ENCODE assay signal across 10 cellular contexts in the genomic region with DNA sequence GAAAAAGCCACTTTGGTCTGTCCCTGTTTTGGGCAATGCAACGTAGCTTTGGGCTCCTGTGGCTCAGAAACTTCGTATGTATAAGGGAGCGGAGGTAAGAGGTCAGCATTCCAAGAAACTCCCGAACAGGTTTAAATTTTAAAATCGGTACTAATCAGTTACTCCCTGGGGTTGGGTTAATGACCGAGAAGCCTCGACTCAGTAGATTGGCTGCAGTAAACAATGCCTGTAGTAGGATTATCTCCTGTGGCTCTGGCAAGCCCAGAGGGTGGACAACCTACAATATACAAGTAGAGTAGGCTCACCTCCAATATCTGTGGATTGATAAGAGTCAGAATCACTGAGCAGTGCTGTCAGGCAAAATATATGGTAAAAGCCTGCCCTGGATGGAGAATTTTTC. TPM values are rescaled to one million over a fixed set of nuclear protein-coding genes. Genes with fewer than 3 reads are reported as not detected.
A peak's percentile ranks its signal among the peaks of the same experiment; 100 is the strongest.
DNase-seq lines count a peak whose midpoint lies in the region; ATAC-seq and TF ChIP-seq lines count a peak whose summit lies in the region.
"Had no signal": no experiment of that assay in that cellular context is flagged by ENCODE, and none has a peak within 500 bp of the region (broad histone marks: within the 10 kb centered on the region; RNA-seq: fewer than 3 reads in every experiment).

No MANE protein-coding gene starts in this region.

- H3K4me3 Mint-ChIP-seq in activated B cell treated with CpG ODN at 0.5 μM for 24 hours: peak overlapping the region; percentile 64
- H3K4me3 Mint-ChIP-seq in glutamatergic neuron (ENCODE audit: unreplicated experiment): peak overlapping the region; percentile 82

- H3K27ac Mint-ChIP-seq in activated B cell treated with CpG ODN at 0.5 μM for 24 hours (peak overlapping the region; percentile 99), glutamatergic neuron (ENCODE audit: unreplicated experiment) (no peak overlapping the region)

- H3K9me3 ChIP-seq in DOHH2 (ENCODE audit: control insufficient read depth, insufficient read depth, low read length): no peaks in the 10 kb centered on the region

- peaks cover 14% of the 10 kb centered on the region for H3F3A ChIP-seq in DOHH2 (ENCODE audit: control insufficient read depth, insufficient read depth)

- peaks cover 33% of the 10 kb centered on the region for H3K36me3 ChIP-seq in DOHH2 (ENCODE audit: control insufficient read depth, low read length)
- peaks cover 4% of the 10 kb centered on the region for H3K36me3 ChIP-seq in rectal smooth muscle tissue (ENCODE audit: control insufficient read depth, insufficient read depth, low read length)

- H3K27ac ChIP-seq in DOHH2 (ENCODE audit: low read depth, low read length): no peak overlapping the region
- peak overlapping the region; percentile 98 for H3K27ac ChIP-seq in rectal smooth muscle tissue (ENCODE audit: low read depth, low read length)

- peaks cover 46% of the 10 kb centered on the region for H3K79me2 ChIP-seq in DOHH2 (ENCODE audit: control insufficient read depth, low read length)

- POLR2A ChIA-PET in activated B cell treated with CpG ODN at 0.5 μM for 24 hours (lab: Charles Lee): interaction anchor here (2.0 to 3.8 kb wide), 3 partner anchors 42 to 83 kb away, joined by 8 to 62 read pairs (median 46); no protein-coding TSS in a partner anchor

- intact Hi-C loops in activated B cell treated with CpG ODN at 0.5 μM for 24 hours (cut with micrococcal nuclease): loop anchor here (5.0 to 10.0 kb wide), 2 partner anchors 283 to 551 kb away; a partner anchor contains a TSS

- ATAC-seq in activated B cell treated with CpG ODN at 0.5 μM for 24 hours (ENCODE audit: low read depth) (no peak), GM21390 (IDR thresholded peaks at IDR 0.05; ENCODE audit: unreplicated experiment) (no peak), HG03342 (IDR thresholded peaks at IDR 0.05; ENCODE audit: unreplicated experiment) (no peak)

- H3K36me3 Mint-ChIP-seq in activated B cell treated with CpG ODN at 0.5 μM for 24 hours (ENCODE audit: low read depth) (peaks cover 22% of the 10 kb centered on the region), glutamatergic neuron (ENCODE audit: unreplicated experiment) (no peaks in the 10 kb centered on the region)

- peak overlapping the region; percentile 89 for H3K4me2 ChIP-seq in DOHH2 (ENCODE audit: low read length)

- DNase-seq in activated B cell treated with CpG ODN at 0.5 μM for 24 hours (no peak), glutamatergic neuron (no peak), middle frontal gyrus (ENCODE audit: extremely low spot score, low spot score) (no peak), NCI-H1417 treated with DMSO at 0.1 percent for 48 hours (lab: John Stamatoyannopoulos, UW) (no peak)
- DNase-seq: activated CD4-positive, CD25-positive, alpha-beta regulatory T cell; hypothalamus had no signal

- H3K4me1 Mint-ChIP-seq in activated B cell treated with CpG ODN at 0.5 μM for 24 hours: peaks cover 34% of the 10 kb centered on the region
- peaks cover 18% of the 10 kb centered on the region for H3K4me1 Mint-ChIP-seq in glutamatergic neuron (ENCODE audit: low read depth, unreplicated experiment)

- no peak for TF ChIP-seq CTCF in DOHH2 (IDR thresholded peaks at IDR 0.05; ENCODE audit: low read depth, low read length, poor library complexity, severe bottlenecking)
- no peak for TF ChIP-seq CTCF in activated B cell treated with CpG ODN at 0.5 μM for 24 hours (IDR thresholded peaks at IDR 0.05)
- no peak for TF ChIP-seq CTCF in glutamatergic neuron (IDR thresholded peaks at IDR 0.05; ENCODE audit: partially characterized antibody, unreplicated experiment)

- peaks cover 14% of the 10 kb centered on the region for H4K20me1 ChIP-seq in DOHH2 (ENCODE audit: control insufficient read depth, insufficient read depth, low read depth, low read length)

- H3K9me3 Mint-ChIP-seq in activated B cell treated with CpG ODN at 0.5 μM for 24 hours (no peaks in the 10 kb centered on the region), glutamatergic neuron (ENCODE audit: unreplicated experiment) (peaks cover 5% of the 10 kb centered on the region)

- H3K27me3 Mint-ChIP-seq in activated B cell treated with CpG ODN at 0.5 μM for 24 hours (no peaks in the 10 kb centered on the region), glutamatergic neuron (ENCODE audit: unreplicated experiment) (peaks cover 10% of the 10 kb centered on the region)

- CTCF ChIA-PET in activated B cell treated with CpG ODN at 0.5 μM for 24 hours (lab: Charles Lee): interaction anchor here (5.0 kb wide), 1 partner anchor 42 kb away, joined by 20 read pairs; no protein-coding TSS in a partner anchor

- H3K4me1 ChIP-seq in DOHH2 (ENCODE audit: control insufficient read depth, low read length) (peaks cover 35% of the 10 kb centered on the region), rectal smooth muscle tissue (ENCODE audit: control insufficient read depth, insufficient read depth, low read length) (peaks cover 10% of the 10 kb centered on the region)

- H3K9ac ChIP-seq in rectal smooth muscle tissue (ENCODE audit: low read length): no peak overlapping the region

- H3K4me3 ChIP-seq in DOHH2 (ENCODE audit: low read length) (no peak overlapping the region), rectal smooth muscle tissue (ENCODE audit: low read length) (no peak overlapping the region)

- no peaks in the 10 kb centered on the region for H3K9me2 ChIP-seq in DOHH2 (replicated peaks; ENCODE audit: control insufficient read depth, low read length)

- H3K27me3 ChIP-seq in DOHH2 (ENCODE audit: control insufficient read depth, low read length) (no peaks in the 10 kb centered on the region), rectal smooth muscle tissue (ENCODE audit: control insufficient read depth, insufficient read depth, low read length) (no peaks in the 10 kb centered on the region)

RNA-seq across cellular contexts. Expression of a gene that starts 1.6 kb away (rescaled TPM):
- total RNA-seq in activated B cell treated with CpG ODN at 0.5 μM for 24 hours (70.8 and 75.8 TPM in 2 replicates), glutamatergic neuron (ENCODE audit: unreplicated experiment) (50.7 TPM)
